8 cellular contexts compared by ENCODE assay signal in the genomic region with DNA sequence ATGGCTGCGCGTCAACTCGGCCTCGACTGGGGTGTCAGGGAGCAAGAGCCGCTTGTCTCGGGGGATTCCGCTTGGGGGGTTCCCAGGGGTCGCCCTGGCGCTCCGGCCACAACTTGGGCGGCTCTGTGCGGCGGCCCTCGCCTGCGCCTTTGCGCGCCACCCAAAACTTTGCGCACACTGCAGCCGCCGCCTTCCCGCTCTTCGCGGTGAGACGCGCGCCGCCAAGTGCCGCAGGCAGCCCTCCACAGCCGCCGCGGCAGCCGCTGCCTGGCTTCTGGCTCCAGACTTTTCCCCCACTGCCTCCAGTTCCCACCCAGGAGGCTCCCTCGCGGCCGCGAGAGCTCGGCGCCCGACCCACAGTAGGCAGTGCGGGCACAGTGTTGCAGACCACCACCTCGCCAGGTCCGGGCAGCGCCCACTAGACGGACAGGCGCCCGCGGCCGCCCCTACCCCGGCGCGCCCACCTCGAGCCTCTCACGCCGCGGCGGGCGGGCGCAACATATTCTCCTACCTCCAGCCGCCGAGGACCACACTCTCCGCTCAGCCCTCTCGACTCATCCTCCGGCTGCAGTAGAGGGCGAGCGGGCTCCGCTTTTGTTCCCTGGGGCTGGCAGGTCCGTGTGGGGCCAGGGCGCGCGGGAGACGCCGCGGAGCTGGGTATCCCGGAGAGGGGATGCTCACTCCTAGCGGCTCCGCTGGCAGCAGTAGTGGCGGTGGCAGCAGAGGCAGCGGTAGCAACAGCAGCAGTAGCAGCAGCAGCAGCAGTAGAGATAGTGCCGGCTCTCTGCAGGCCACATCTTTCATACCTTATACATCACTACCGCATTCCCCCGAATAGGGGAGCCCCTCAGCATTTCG.
DNase-seq lines count a peak whose midpoint lies in the region; FAIRE-seq and TF ChIP-seq lines count a peak whose summit lies in the region.

No MANE protein-coding gene starts in this region.

- peaks cover 8% of the 10 kb centered on the region for H3K4me1 Mint-ChIP-seq in stimulated activated naive CD8-positive, alpha-beta T cell treated with anti-CD3 and anti-CD28 coated beads, Interleukin-15, Interleukin-2, amounts not matched to agents 100 ng/mL and 50 ng/mL, for 24 hours (ENCODE audit: low read depth)

- H3K9me3 Mint-ChIP-seq in stimulated activated naive CD8-positive, alpha-beta T cell treated with anti-CD3 and anti-CD28 coated beads, Interleukin-15, Interleukin-2, amounts not matched to agents 100 ng/mL and 50 ng/mL, for 24 hours = no peaks in the 10 kb centered on the region

- H3K27ac Mint-ChIP-seq in stimulated activated naive CD8-positive, alpha-beta T cell treated with anti-CD3 and anti-CD28 coated beads, Interleukin-15, Interleukin-2, amounts not matched to agents 100 ng/mL and 50 ng/mL, for 24 hours = no peak overlapping the region

- H3K27me3 Mint-ChIP-seq in stimulated activated naive CD8-positive, alpha-beta T cell treated with anti-CD3 and anti-CD28 coated beads, Interleukin-15, Interleukin-2, amounts not matched to agents 100 ng/mL and 50 ng/mL, for 24 hours = peaks cover 51% of the 10 kb centered on the region

- no peaks in the 10 kb centered on the region for H3K36me3 Mint-ChIP-seq in stimulated activated naive CD8-positive, alpha-beta T cell treated with anti-CD3 and anti-CD28 coated beads, Interleukin-15, Interleukin-2, amounts not matched to agents 100 ng/mL and 50 ng/mL, for 24 hours (ENCODE audit: low read depth)

- H3K4me3 Mint-ChIP-seq in stimulated activated naive CD8-positive, alpha-beta T cell treated with anti-CD3 and anti-CD28 coated beads, Interleukin-15, Interleukin-2, amounts not matched to agents 100 ng/mL and 50 ng/mL, for 24 hours = peak overlapping the region; percentile 57

- H3K4me3 ChIP-seq in choroid plexus epithelial cell (ENCODE audit: low read depth, low read length) = peak overlapping the region; percentile 37

- no peak for FAIRE-seq in RCC 7860 (lab: Jason Lieb, UNC)

- DNase-seq in activated CD8-positive, alpha-beta memory T cell treated with anti-CD3 and anti-CD28 coated beads, Interleukin-2, amount 50 U/mL, for 48 hours = peak; percentile 50
- DNase-seq in activated CD8-positive, alpha-beta memory T cell treated with anti-CD3 and anti-CD28 coated beads, Interleukin-2, amount 50 U/mL, for 4 hours = no peak
- DNase-seq in NCI-H2227 (lab: John Stamatoyannopoulos, UW; ENCODE audit: unreplicated experiment) = peak; percentile 70
- peak; percentile 53 for DNase-seq in choroid plexus epithelial cell (ENCODE audit: low read depth)
- DNase-seq in kidney glomerular epithelial cell (lab: John Stamatoyannopoulos, UW) = peak; percentile 21
- DNase-seq in effector CD4-positive, alpha-beta T cell = no peak
- no peak for DNase-seq in RCC 7860 (ENCODE audit: low spot score)

- no peak for TF ChIP-seq CTCF in choroid plexus epithelial cell (conservative IDR thresholded peaks at IDR 0.05; ENCODE audit: low read depth, low read length)

Comparison
In these comparisons a context has a peak if more than half of its experiments do, and no peak if none do; other contexts are left out.
1. DNase-seq: peak in activated CD8-positive, alpha-beta memory T cell treated with anti-CD3 and anti-CD28 coated beads, Interleukin-2, amount 50 U/mL, for 48 hours (single experiment), NCI-H2227 (single experiment), choroid plexus epithelial cell (single experiment) and kidney glomerular epithelial cell (single experiment); none in activated CD8-positive, alpha-beta memory T cell treated with anti-CD3 and anti-CD28 coated beads, Interleukin-2, amount 50 U/mL, for 4 hours (single experiment), effector CD4-positive, alpha-beta T cell (single experiment) and RCC 7860 (single experiment).